Comparison of ENCODE assay signal across 1 cellular context in genomic region chr12:70242695-70243509, GRCh38.
A peak's percentile ranks its signal among the peaks of the same experiment; 100 is the strongest.
TF ChIP-seq lines count a peak whose summit lies in the region.

Gene CNOT2, plus strand, starts transcription at chr12:70243433. Its CDS starts 34,794 bp downstream, at chr12:70278227.

TF ChIP-seq in GM12878, 131 proteins besides CTCF, POLR2A, EP300 and RAD21 (continued from another document and continues in another):
- TF ChIP-seq, protein P1, sequence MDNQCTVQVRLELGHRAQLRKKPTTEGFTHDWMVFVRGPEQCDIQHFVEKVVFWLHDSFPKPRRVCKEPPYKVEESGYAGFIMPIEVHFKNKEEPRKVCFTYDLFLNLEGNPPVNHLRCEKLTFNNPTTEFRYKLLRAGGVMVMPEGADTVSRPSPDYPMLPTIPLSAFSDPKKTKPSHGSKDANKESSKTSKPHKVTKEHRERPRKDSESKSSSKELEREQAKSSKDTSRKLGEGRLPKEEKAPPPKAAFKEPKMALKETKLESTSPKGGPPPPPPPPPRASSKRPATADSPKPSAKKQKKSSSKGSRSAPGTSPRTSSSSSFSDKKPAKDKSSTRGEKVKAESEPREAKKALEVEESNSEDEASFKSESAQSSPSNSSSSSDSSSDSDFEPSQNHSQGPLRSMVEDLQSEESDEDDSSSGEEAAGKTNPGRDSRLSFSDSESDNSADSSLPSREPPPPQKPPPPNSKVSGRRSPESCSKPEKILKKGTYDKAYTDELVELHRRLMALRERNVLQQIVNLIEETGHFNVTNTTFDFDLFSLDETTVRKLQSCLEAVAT (IDR thresholded peaks at IDR 0.05), result peak; percentile 86
- TF ChIP-seq, protein P2, sequence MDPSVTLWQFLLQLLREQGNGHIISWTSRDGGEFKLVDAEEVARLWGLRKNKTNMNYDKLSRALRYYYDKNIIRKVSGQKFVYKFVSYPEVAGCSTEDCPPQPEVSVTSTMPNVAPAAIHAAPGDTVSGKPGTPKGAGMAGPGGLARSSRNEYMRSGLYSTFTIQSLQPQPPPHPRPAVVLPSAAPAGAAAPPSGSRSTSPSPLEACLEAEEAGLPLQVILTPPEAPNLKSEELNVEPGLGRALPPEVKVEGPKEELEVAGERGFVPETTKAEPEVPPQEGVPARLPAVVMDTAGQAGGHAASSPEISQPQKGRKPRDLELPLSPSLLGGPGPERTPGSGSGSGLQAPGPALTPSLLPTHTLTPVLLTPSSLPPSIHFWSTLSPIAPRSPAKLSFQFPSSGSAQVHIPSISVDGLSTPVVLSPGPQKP (IDR thresholded peaks at IDR 0.05; ENCODE audit: low read depth, low read length), result no peak
- no peak for TF ChIP-seq MYC (IDR thresholded peaks at IDR 0.05; ENCODE audit: insufficient read depth, insufficient read length, insufficient replicate concordance, low read length, severe bottlenecking)
- TF ChIP-seq HDAC6 (IDR thresholded peaks at IDR 0.05; ENCODE audit: unreplicated experiment), result peak; percentile 47
- TF ChIP-seq NR2C1 (IDR thresholded peaks at IDR 0.05), result peak; percentile 100
- TF ChIP-seq STAT1 (conservative IDR thresholded peaks at IDR 0.05), result no peak
- TF ChIP-seq, protein P3, sequence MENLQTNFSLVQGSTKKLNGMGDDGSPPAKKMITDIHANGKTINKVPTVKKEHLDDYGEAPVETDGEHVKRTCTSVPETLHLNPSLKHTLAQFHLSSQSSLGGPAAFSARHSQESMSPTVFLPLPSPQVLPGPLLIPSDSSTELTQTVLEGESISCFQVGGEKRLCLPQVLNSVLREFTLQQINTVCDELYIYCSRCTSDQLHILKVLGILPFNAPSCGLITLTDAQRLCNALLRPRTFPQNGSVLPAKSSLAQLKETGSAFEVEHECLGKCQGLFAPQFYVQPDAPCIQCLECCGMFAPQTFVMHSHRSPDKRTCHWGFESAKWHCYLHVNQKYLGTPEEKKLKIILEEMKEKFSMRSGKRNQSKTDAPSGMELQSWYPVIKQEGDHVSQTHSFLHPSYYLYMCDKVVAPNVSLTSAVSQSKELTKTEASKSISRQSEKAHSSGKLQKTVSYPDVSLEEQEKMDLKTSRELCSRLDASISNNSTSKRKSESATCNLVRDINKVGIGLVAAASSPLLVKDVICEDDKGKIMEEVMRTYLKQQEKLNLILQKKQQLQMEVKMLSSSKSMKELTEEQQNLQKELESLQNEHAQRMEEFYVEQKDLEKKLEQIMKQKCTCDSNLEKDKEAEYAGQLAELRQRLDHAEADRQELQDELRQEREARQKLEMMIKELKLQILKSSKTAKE (IDR thresholded peaks at IDR 0.05; ENCODE audit: low read depth, poor library complexity, severe bottlenecking), result no peak
- peak; percentile 57 for TF ChIP-seq MEF2B (IDR thresholded peaks at IDR 0.05; ENCODE audit: partially characterized antibody, poor library complexity, severe bottlenecking)
- peak; percentile 16 for TF ChIP-seq KLF5 (IDR thresholded peaks at IDR 0.05; ENCODE audit: partially characterized antibody)
- peak; percentile 72 for TF ChIP-seq CREM (IDR thresholded peaks at IDR 0.05; ENCODE audit: low read depth)
- no peak for TF ChIP-seq KAT2A (conservative IDR thresholded peaks at IDR 0.05; ENCODE audit: control insufficient read depth, low read depth, low read length)
- no peak for TF ChIP-seq ZSCAN29 (IDR thresholded peaks at IDR 0.05)
- TF ChIP-seq CBX3 (IDR thresholded peaks at IDR 0.05; ENCODE audit: borderline replicate concordance, low read depth), result no peak
- peak; percentile 80 for TF ChIP-seq EED (IDR thresholded peaks at IDR 0.05; ENCODE audit: low read depth)
- TF ChIP-seq, protein P4, sequence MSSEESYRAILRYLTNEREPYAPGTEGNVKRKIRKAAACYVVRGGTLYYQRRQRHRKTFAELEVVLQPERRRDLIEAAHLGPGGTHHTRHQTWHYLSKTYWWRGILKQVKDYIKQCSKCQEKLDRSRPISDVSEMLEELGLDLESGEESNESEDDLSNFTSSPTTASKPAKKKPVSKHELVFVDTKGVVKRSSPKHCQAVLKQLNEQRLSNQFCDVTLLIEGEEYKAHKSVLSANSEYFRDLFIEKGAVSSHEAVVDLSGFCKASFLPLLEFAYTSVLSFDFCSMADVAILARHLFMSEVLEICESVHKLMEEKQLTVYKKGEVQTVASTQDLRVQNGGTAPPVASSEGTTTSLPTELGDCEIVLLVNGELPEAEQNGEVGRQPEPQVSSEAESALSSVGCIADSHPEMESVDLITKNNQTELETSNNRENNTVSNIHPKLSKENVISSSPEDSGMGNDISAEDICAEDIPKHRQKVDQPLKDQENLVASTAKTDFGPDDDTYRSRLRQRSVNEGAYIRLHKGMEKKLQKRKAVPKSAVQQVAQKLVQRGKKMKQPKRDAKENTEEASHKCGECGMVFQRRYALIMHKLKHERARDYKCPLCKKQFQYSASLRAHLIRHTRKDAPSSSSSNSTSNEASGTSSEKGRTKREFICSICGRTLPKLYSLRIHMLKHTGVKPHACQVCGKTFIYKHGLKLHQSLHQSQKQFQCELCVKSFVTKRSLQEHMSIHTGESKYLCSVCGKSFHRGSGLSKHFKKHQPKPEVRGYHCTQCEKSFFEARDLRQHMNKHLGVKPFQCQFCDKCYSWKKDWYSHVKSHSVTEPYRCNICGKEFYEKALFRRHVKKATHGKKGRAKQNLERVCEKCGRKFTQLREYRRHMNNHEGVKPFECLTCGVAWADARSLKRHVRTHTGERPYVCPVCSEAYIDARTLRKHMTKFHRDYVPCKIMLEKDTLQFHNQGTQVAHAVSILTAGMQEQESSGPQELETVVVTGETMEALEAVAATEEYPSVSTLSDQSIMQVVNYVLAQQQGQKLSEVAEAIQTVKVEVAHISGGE (CRISPR knock-in tag; IDR thresholded peaks at IDR 0.05), result no peak
- TF ChIP-seq IRF4 (IDR thresholded peaks at IDR 0.05; ENCODE audit: low read depth, low read length), result 0 out of 2 replicates have a peak, but pooled peaks have one; percentile 16
- TF ChIP-seq SREBF2 (IDR thresholded peaks at IDR 0.05; ENCODE audit: low read length), result no peak
- no peak for TF ChIP-seq WRNIP1 (IDR thresholded peaks at IDR 0.05; ENCODE audit: borderline replicate concordance, low read depth, low read length)
- TF ChIP-seq ZBED1 (IDR thresholded peaks at IDR 0.05; ENCODE audit: borderline replicate concordance), result no peak
- peak; percentile 67; the same call in 1 of the 2 replicates for TF ChIP-seq TCF12 (IDR thresholded peaks at IDR 0.05; ENCODE audit: low read depth, low read length)
- no peak for TF ChIP-seq SUPT20H (IDR thresholded peaks at IDR 0.05; ENCODE audit: borderline replicate concordance, control insufficient read depth, low read depth, low read length)
- no peak for TF ChIP-seq EZH2 (IDR thresholded peaks at IDR 0.05; ENCODE audit: borderline replicate concordance, control insufficient read depth, low read depth, low read length)
- peak; percentile 88 for TF ChIP-seq LARP7 (IDR thresholded peaks at IDR 0.05)
- no peak for TF ChIP-seq RFX5 (IDR thresholded peaks at IDR 0.05; ENCODE audit: low read depth, low read length)
- no peak for TF ChIP-seq HDAC2 (IDR thresholded peaks at IDR 0.05)
- 0 out of 2 replicates have a peak, but pooled peaks have one; percentile 7 for TF ChIP-seq MEF2A (IDR thresholded peaks at IDR 0.05; ENCODE audit: insufficient read depth, low read depth, low read length)
- no peak for TF ChIP-seq PAX8 (IDR thresholded peaks at IDR 0.05)
- no peak for TF ChIP-seq E2F4 (IDR thresholded peaks at IDR 0.05; ENCODE audit: low read depth, low read length)
- TF ChIP-seq NBN (IDR thresholded peaks at IDR 0.05), result peak; percentile 96
- TF ChIP-seq ZZZ3 (IDR thresholded peaks at IDR 0.05; ENCODE audit: control insufficient read depth, insufficient read length, low read depth), result no peak
- no peak; the same call in none of the 2 replicates for TF ChIP-seq NKRF (conservative IDR thresholded peaks at IDR 0.05)
- TF ChIP-seq SRF (IDR thresholded peaks at IDR 0.05; ENCODE audit: low read depth in 2 of 2, low read length in 2 of 2), result peak in 1 of 2 experiments; percentile 47; a peak in 1 of 4 replicates
- peak; percentile 7 for TF ChIP-seq MXI1 (IDR thresholded peaks at IDR 0.05; ENCODE audit: low read depth, low read length)
- peak; percentile 83 to 84 for TF ChIP-seq IKZF2 (IDR thresholded peaks at IDR 0.05)
- no peak for TF ChIP-seq CUX1 (IDR thresholded peaks at IDR 0.05; ENCODE audit: insufficient replicate concordance, low read depth, low read length)
- TF ChIP-seq FOXM1 (IDR thresholded peaks at IDR 0.05; ENCODE audit: low read depth, low read length), result 0 out of 2 replicates have a peak, but pooled peaks have one; percentile 11
- no peak for TF ChIP-seq TCF7 (IDR thresholded peaks at IDR 0.05; ENCODE audit: borderline replicate concordance)
- TF ChIP-seq ZNF24 (IDR thresholded peaks at IDR 0.05), result no peak
- no peak for TF ChIP-seq BCLAF1 (IDR thresholded peaks at IDR 0.05)
- TF ChIP-seq MYB (IDR thresholded peaks at IDR 0.05; ENCODE audit: borderline replicate concordance, low read depth, low read length), result no peak
- no peak for TF ChIP-seq KDM1A (IDR thresholded peaks at IDR 0.05; ENCODE audit: borderline replicate concordance)
- TF ChIP-seq, protein P5, sequence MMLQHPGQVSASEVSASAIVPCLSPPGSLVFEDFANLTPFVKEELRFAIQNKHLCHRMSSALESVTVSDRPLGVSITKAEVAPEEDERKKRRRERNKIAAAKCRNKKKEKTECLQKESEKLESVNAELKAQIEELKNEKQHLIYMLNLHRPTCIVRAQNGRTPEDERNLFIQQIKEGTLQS (IDR thresholded peaks at IDR 0.05; ENCODE audit: borderline replicate concordance, extremely low read depth, low read depth, low read length), result no peak
- TF ChIP-seq NR2C2 (IDR thresholded peaks at IDR 0.05; ENCODE audit: borderline replicate concordance, control insufficient read depth, insufficient read length, low read depth), result peak; percentile 91
